19 cellular contexts compared by ENCODE assay signal in the genomic region with DNA sequence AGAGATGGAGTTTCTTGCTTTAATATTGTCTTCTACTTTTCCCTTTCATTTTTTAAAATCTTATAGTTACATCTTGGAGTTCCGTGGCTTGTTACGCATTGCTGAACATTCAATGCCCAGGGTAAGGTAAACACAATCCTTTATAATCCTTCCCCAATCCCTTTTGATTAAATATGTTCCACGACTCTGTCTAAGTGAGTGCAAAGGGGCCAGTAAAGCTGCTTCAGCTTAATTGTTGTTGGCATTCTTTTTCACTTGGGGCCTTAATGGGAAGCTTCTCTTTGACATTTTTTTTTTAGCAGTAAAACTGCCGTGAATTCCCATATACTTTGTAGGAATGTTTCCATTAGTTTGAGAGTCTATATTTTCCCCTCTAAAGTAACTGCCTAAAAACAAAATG.
"Had no signal": no experiment of that assay in that cellular context is flagged by ENCODE, and none has a peak within 500 bp of the region (broad histone marks: within the 10 kb centered on the region; RNA-seq: fewer than 3 reads in every experiment).

No MANE protein-coding gene starts in this region.

- H3K27ac Mint-ChIP-seq: activated CD8-positive, alpha-beta memory T cell treated with anti-CD3 and anti-CD28 coated beads, Interleukin-2, amount 10 ng/mL, durations not matched to agents 7 days and 5 days; activated naive CD4-positive, alpha-beta T cell treated with anti-CD3 and anti-CD28 coated beads for 36 hours; activated T-helper 2 cell treated with anti-CD3 and anti-CD28 coated beads, Interferon-gamma antibody, Interleukin-2, Interleukin-4, amounts not matched to agents 10 μg/mL and 5 μg/mL and 100 μg/mL, durations not matched to agents 14 hours and 24 hours and 36 hours; memory B cell; natural killer cell; stimulated activated memory B cell treated with anti-CD40 and anti-IgM and Interleukin-4, amounts not matched to agents 10 μg/mL and 1 μg/mL and 100 μg/mL, for 72 hours had no signal

- H3K9me3 ChIP-seq: colonic mucosa, esophagus squamous epithelium, pancreas, thyroid gland had no signal

- H3K9me3 Mint-ChIP-seq: memory B cell had no signal

- H3K36me3 ChIP-seq: colonic mucosa, esophagus squamous epithelium, pancreas, thyroid gland had no signal

- H3K4me3 Mint-ChIP-seq: activated CD8-positive, alpha-beta memory T cell treated with anti-CD3 and anti-CD28 coated beads, Interleukin-2, amount 10 ng/mL, durations not matched to agents 7 days and 5 days; activated naive CD4-positive, alpha-beta T cell treated with anti-CD3 and anti-CD28 coated beads for 36 hours; memory B cell; natural killer cell; stimulated activated memory B cell treated with anti-CD40 and anti-IgM and Interleukin-4, amounts not matched to agents 10 μg/mL and 1 μg/mL and 100 μg/mL, for 72 hours had no signal

- H3K27me3 Mint-ChIP-seq: activated CD8-positive, alpha-beta memory T cell treated with anti-CD3 and anti-CD28 coated beads, Interleukin-2, amount 10 ng/mL, durations not matched to agents 7 days and 5 days; memory B cell; stimulated activated memory B cell treated with anti-CD40 and anti-IgM and Interleukin-4, amounts not matched to agents 10 μg/mL and 1 μg/mL and 100 μg/mL, for 72 hours had no signal

- ATAC-seq: activated CD8-positive, alpha-beta memory T cell treated with anti-CD3 and anti-CD28 coated beads, Interleukin-2, amount 10 ng/mL, durations not matched to agents 7 days and 5 days; left ventricle myocardium superior; natural killer cell; pancreas; stimulated activated memory B cell treated with anti-CD40 and anti-IgM and Interleukin-4, amounts not matched to agents 10 μg/mL and 1 μg/mL and 100 μg/mL, for 72 hours had no signal

- H3K4me1 ChIP-seq: colonic mucosa, esophagus squamous epithelium, pancreas, thyroid gland had no signal

- H3K4me3 ChIP-seq: colonic mucosa, esophagus squamous epithelium, pancreas, thyroid gland had no signal

- DNase-seq: activated CD4-positive, alpha-beta T cell treated with anti-CD3 and anti-CD28 coated beads, Interleukin-2, amount 50 U/mL, for 48 hours; activated CD8-positive, alpha-beta memory T cell treated with anti-CD3 and anti-CD28 coated beads, Interleukin-2, amount 10 ng/mL, durations not matched to agents 7 days and 5 days; activated naive CD4-positive, alpha-beta T cell treated with anti-CD3 and anti-CD28 coated beads for 36 hours; activated T-cell treated with anti-CD3 and anti-CD28 coated beads, Interleukin-2, amount 50 U/mL, for 1 hour; colonic mucosa; esophagus squamous epithelium; foreskin fibroblast; hypothalamus; kidney; left ventricle myocardium superior; natural killer cell; pancreas; stimulated activated CD4-positive, alpha-beta T cell treated with anti-CD3 and anti-CD28 coated beads, Interleukin-2, amount 100 ng/mL, for 48 hours; T-helper 1 cell; T1000; thyroid gland had no signal

- H3K36me3 Mint-ChIP-seq: activated CD8-positive, alpha-beta memory T cell treated with anti-CD3 and anti-CD28 coated beads, Interleukin-2, amount 10 ng/mL, durations not matched to agents 7 days and 5 days; memory B cell; natural killer cell; stimulated activated memory B cell treated with anti-CD40 and anti-IgM and Interleukin-4, amounts not matched to agents 10 μg/mL and 1 μg/mL and 100 μg/mL, for 72 hours had no signal

- H3K27ac ChIP-seq: colonic mucosa, esophagus squamous epithelium, pancreas, thyroid gland had no signal

- H3K4me1 Mint-ChIP-seq: activated CD8-positive, alpha-beta memory T cell treated with anti-CD3 and anti-CD28 coated beads, Interleukin-2, amount 10 ng/mL, durations not matched to agents 7 days and 5 days; memory B cell; natural killer cell; stimulated activated memory B cell treated with anti-CD40 and anti-IgM and Interleukin-4, amounts not matched to agents 10 μg/mL and 1 μg/mL and 100 μg/mL, for 72 hours had no signal

- H3K27me3 ChIP-seq: colonic mucosa, esophagus squamous epithelium, pancreas, thyroid gland had no signal
